ENCODE assay signal across 1 cellular context in the genomic region with DNA sequence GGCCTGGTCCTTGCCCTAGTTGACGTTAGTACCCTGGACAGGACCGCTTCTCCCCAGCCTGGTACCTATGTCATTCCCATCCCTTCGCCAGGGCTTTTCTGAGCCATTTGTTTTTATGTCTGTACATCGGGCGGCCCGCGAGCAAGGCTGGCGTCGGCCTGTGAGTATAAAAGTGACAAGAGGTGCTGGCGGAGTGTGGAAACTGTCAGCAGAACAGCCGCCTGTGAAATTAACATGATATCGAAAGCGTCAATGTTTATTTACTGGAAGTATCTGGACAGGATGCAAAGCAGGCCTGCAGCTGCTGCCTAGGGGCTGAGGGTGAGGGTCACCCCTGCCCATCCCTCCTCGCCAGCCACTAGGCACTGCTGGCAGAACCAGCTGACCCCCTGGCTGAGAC.
TF ChIP-seq lines count a peak whose summit lies in the region.

No MANE protein-coding gene starts in this region.

TF ChIP-seq in GM12878, 131 proteins besides CTCF, POLR2A, EP300 and RAD21:
- TF ChIP-seq CBX5 (IDR thresholded peaks at IDR 0.05; ENCODE audit: low read depth): no peak
- TF ChIP-seq NFYA (IDR thresholded peaks at IDR 0.05; ENCODE audit: borderline replicate concordance, low read depth, low read length): no peak
- no peak for TF ChIP-seq SPI1 (IDR thresholded peaks at IDR 0.05; ENCODE audit: borderline replicate concordance, insufficient read depth, low read depth, low read length)
- no peak for TF ChIP-seq RCOR1 (conservative IDR thresholded peaks at IDR 0.05; ENCODE audit: low read depth, low read length)
- TF ChIP-seq HCFC1 (IDR thresholded peaks at IDR 0.05; ENCODE audit: low read length): no peak
- TF ChIP-seq HDGF (IDR thresholded peaks at IDR 0.05): no peak
- no peak for TF ChIP-seq HSF1 (IDR thresholded peaks at IDR 0.05; ENCODE audit: low read depth, low read length)
- no peak for TF ChIP-seq IRF5 (IDR thresholded peaks at IDR 0.05; ENCODE audit: borderline replicate concordance)
- TF ChIP-seq NR2C2 (IDR thresholded peaks at IDR 0.05; ENCODE audit: borderline replicate concordance, control insufficient read depth, insufficient read length, low read depth): no peak
- no peak for TF ChIP-seq CBX3 (IDR thresholded peaks at IDR 0.05; ENCODE audit: borderline replicate concordance, low read depth)
